12 cellular contexts compared by ENCODE assay signal in the genomic region with DNA sequence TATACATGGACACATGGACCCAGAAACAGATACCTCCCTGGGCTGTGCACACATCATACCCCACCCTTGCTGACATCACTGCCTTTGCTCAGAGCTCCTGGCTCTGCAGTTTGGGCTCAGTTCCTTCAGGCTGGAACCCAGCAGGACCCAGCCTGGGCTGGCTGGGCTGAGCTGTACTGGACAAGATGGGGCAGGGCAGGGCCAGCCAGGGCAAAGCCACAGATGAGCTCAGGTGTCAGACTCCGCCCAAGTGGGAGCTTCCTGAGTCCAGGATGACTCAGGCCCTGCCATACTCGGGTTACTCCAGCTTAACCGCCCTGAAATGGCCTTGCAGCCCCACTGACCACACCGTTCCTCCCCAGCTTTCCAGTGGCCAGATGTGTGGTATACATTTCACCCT.
DNase-seq lines count a peak whose midpoint lies in the region; ATAC-seq and TF ChIP-seq lines count a peak whose summit lies in the region.
"Had no signal": no experiment of that assay in that cellular context is flagged by ENCODE, and none has a peak within 500 bp of the region (broad histone marks: within the 10 kb centered on the region; RNA-seq: fewer than 3 reads in every experiment).

No MANE protein-coding gene starts in this region.

- H3K23ac ChIP-seq in mesendoderm (ENCODE audit: low read length) = no peak overlapping the region

- H3K4me1 ChIP-seq in mesendoderm (ENCODE audit: control insufficient read depth, low read depth, low read length) = no peaks in the 10 kb centered on the region

- no peaks in the 10 kb centered on the region for H3K27me3 ChIP-seq in mesendoderm (ENCODE audit: insufficient read depth, low read length, poor library complexity)

- H3K18ac ChIP-seq in mesendoderm (ENCODE audit: low read length) = no peak overlapping the region

- no peak overlapping the region for H2BK120ac ChIP-seq in mesendoderm (ENCODE audit: low read depth, low read length)

- TF ChIP-seq CTCF in choroid plexus epithelial cell (conservative IDR thresholded peaks at IDR 0.05; ENCODE audit: low read depth, low read length) = no peak

- H3K36me3 ChIP-seq in mesendoderm (ENCODE audit: control insufficient read depth, insufficient read depth, low read length) = no peaks in the 10 kb centered on the region

- no peak overlapping the region for H4K5ac ChIP-seq in mesendoderm (ENCODE audit: low read length)

- no peak for ATAC-seq in GM19328 (IDR thresholded peaks at IDR 0.05; ENCODE audit: unreplicated experiment)
- ATAC-seq in GM21723 (IDR thresholded peaks at IDR 0.05; ENCODE audit: unreplicated experiment) = no peak
- ATAC-seq: left lobe of liver had no signal

- WGBS in mesendoderm (ENCODE audit: extremely low coverage, insufficient coverage, low lambda C conversion rate) = no CpG with 5 or more reads among the region's 4 CpGs

- H2BK5ac ChIP-seq in mesendoderm (ENCODE audit: low read length) = no peak overlapping the region

- no peak overlapping the region for H3K56ac ChIP-seq in mesendoderm (ENCODE audit: low read length)

- H3K9ac ChIP-seq in mesendoderm (ENCODE audit: low read length) = no peak overlapping the region

- DNase-seq in DMS53 treated with DMSO at 0.1 percent for 48 hours (lab: John Stamatoyannopoulos, UW; ENCODE audit: unreplicated experiment) = peak; percentile 48
- DNase-seq in LHCN-M2 (ENCODE audit: low read depth) = peak; percentile 95
- peak; percentile 78 for DNase-seq in choroid plexus epithelial cell (ENCODE audit: low read depth)
- peak; percentile 63 for DNase-seq in mesendoderm
- DNase-seq in NCI-H2227 (lab: John Stamatoyannopoulos, UW; ENCODE audit: unreplicated experiment) = no peak
- no peak for DNase-seq in NK-92 treated with Interleukin-12 subunit alpha and Interleukin-12 subunit beta, amount 100 ng/mL, for 24 hours (lab: John Stamatoyannopoulos, UW)
- DNase-seq: cortex of kidney, DMS79, NCI-H1105 treated with DMSO at 0.1 percent for 48 hours had no signal

- H3K27ac ChIP-seq in mesendoderm (ENCODE audit: low read depth, low read length) = no peak overlapping the region

- H3K79me1 ChIP-seq in mesendoderm (ENCODE audit: low read length) = no peaks in the 10 kb centered on the region

- no peak overlapping the region for H2AK5ac ChIP-seq in mesendoderm (ENCODE audit: low read length)

- H3K79me2 ChIP-seq in mesendoderm (ENCODE audit: control insufficient read depth, insufficient read depth, low read length) = no peaks in the 10 kb centered on the region

- H3K4me2 ChIP-seq in mesendoderm (ENCODE audit: low read length) = no peak overlapping the region

- H4K8ac ChIP-seq in mesendoderm (ENCODE audit: low read depth, low read length) = no peak overlapping the region

- no peak overlapping the region for H3K4ac ChIP-seq in mesendoderm (ENCODE audit: low read depth, low read length)

- no peak overlapping the region for H3K4me3 ChIP-seq in choroid plexus epithelial cell (ENCODE audit: low read depth, low read length)
- no peak overlapping the region for H3K4me3 ChIP-seq in mesendoderm (ENCODE audit: low read length)

- no peak overlapping the region for H2BK15ac ChIP-seq in mesendoderm (replicated peaks; ENCODE audit: low read depth)

Comparison
In these comparisons a context has a peak if more than half of its experiments do, and no peak if none do; other contexts are left out.
1. DNase-seq: peak in DMS53 treated with DMSO at 0.1 percent for 48 hours (single experiment), LHCN-M2 (single experiment), choroid plexus epithelial cell (single experiment) and mesendoderm (single experiment); none in NCI-H2227 (single experiment) and NK-92 treated with Interleukin-12 subunit alpha and Interleukin-12 subunit beta, amount 100 ng/mL, for 24 hours (single experiment).